21 cellular contexts compared by ENCODE assay signal in genomic region chr1:33586111-33586510, GRCh38.
DNase-seq lines count a peak whose midpoint lies in the region; ATAC-seq, FAIRE-seq and TF ChIP-seq lines count a peak whose summit lies in the region.
"Had no signal": no experiment of that assay in that cellular context is flagged by ENCODE, and none has a peak within 500 bp of the region (broad histone marks: within the 10 kb centered on the region; RNA-seq: fewer than 3 reads in every experiment).

No MANE protein-coding gene starts in this region.

- 93 to 94% methylated on average over 4 of the region's 4 CpGs for WGBS in body of pancreas, 2 donors

- intact Hi-C loops in body of pancreas (cut with DNase I) = no loop called here

- no peaks in the 10 kb centered on the region for H3K9me3 ChIP-seq in body of pancreas
- H3K9me3 ChIP-seq: sigmoid colon had no signal

- no peak for FAIRE-seq in HTR-8/SVneo (lab: Jason Lieb, UNC)

- H3K4me1 ChIP-seq in body of pancreas = no peaks in the 10 kb centered on the region
- H3K4me1 ChIP-seq: sigmoid colon had no signal

- no peaks in the 10 kb centered on the region for H3K36me3 ChIP-seq in body of pancreas (replicated peaks in 1 of 2; ENCODE audit: insufficient read depth in 1 of 2, low read depth in 2 of 2)
- H3K36me3 ChIP-seq: sigmoid colon, WERI-Rb-1 had no signal

- H3K4me3 ChIP-seq in astrocyte of the spinal cord (ENCODE audit: low read depth, low read length) (no peak overlapping the region), body of pancreas (no peak overlapping the region)
- H3K4me3 ChIP-seq: sigmoid colon had no signal

- no peak for ATAC-seq in body of pancreas
- ATAC-seq in GM21717 (IDR thresholded peaks at IDR 0.05; ENCODE audit: unreplicated experiment) = no peak
- ATAC-seq in HG03439 (IDR thresholded peaks at IDR 0.05; ENCODE audit: unreplicated experiment) = no peak
- ATAC-seq: activated naive CD4-positive, alpha-beta T cell treated with anti-CD3 and anti-CD28 coated beads, Interleukin-2, amount 50 U/mL, for 72 hours; activated T-cell treated with anti-CD3 and anti-CD28 coated beads, Interleukin-2, amount 50 U/mL, for 4 hours; left ventricle myocardium superior; T-cell had no signal

- no peaks in the 10 kb centered on the region for H3K27me3 ChIP-seq in body of pancreas
- H3K27me3 ChIP-seq: sigmoid colon had no signal

- TF ChIP-seq CTCF in astrocyte of the spinal cord (IDR thresholded peaks at IDR 0.05; ENCODE audit: low read depth, low read length) (no peak), body of pancreas (IDR thresholded peaks at IDR 0.05) (no peak)

- H3K27ac ChIP-seq in body of pancreas = no peak overlapping the region
- H3K27ac ChIP-seq: sigmoid colon, WERI-Rb-1 had no signal

- in situ Hi-C loops in astrocyte of the spinal cord (cut with HindIII; ENCODE audit: low sequenced_read_pairs) = no loop called here

- no peak for TF ChIP-seq POLR2A in body of pancreas (IDR thresholded peaks at IDR 0.05)

- peak; percentile 6 for DNase-seq in COLO829 (ENCODE audit: low spot score)
- peak; percentile 29 for DNase-seq in HTR-8/SVneo (ENCODE audit: insufficient read length, low spot score)
- DNase-seq in astrocyte of the spinal cord (ENCODE audit: low read depth, low spot score) = peak; percentile 16
- DNase-seq in kidney tubule cell (ENCODE audit: low spot score) = peak; percentile 85
- no peak for DNase-seq in cerebellar cortex (ENCODE audit: low spot score)
- no peak for DNase-seq in body of pancreas
- DNase-seq: activated CD4-positive, alpha-beta memory T cell treated with anti-CD3 and anti-CD28 coated beads, Interleukin-2, amount 10 ng/mL, durations not matched to agents 7 days and 5 days; activated T-cell treated with anti-CD3 and anti-CD28 coated beads, Interleukin-2, amount 50 U/mL, for 4 hours; AML-193; caudate nucleus; effector CD4-positive, alpha-beta T cell; KBM-7; left ventricle myocardium superior; NCI-H1436; sigmoid colon; stimulated activated CD4-positive, alpha-beta T cell treated with anti-CD3 and anti-CD28 coated beads, Interleukin-2, amount 100 ng/mL, for 48 hours; T-cell; WERI-Rb-1 had no signal

Comparison
In these comparisons a context has a peak if more than half of its experiments do, and no peak if none do; other contexts are left out.
1. DNase-seq: peak in COLO829 (single experiment), HTR-8/SVneo (single experiment), astrocyte of the spinal cord (single experiment) and kidney tubule cell (single experiment); none in cerebellar cortex (single experiment) and body of pancreas (0 of 4).